Comparison of ENCODE assay signal across 10 cellular contexts in the genomic region with DNA sequence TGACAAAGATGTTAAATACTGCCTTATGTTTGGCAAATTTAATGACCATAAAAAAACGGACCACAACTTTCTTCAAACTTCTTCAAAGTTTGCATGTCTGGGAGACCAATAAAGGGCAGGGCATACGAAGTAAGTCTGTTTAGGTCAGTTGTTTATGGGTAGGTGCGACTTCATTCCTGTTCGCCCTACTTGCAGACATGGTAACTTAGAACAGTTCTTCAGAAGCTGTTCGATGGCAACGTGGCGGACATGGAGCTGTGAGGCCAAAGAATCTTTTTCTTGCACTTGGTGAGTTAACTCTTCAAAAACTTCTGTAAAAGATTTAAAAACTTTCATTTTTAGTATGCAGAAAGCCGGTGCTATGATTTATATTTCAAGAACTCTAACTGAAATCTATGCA. TPM values are rescaled to one million over a fixed set of nuclear protein-coding genes. Genes with fewer than 3 reads are reported as not detected.
DNase-seq lines count a peak whose midpoint lies in the region; ATAC-seq and TF ChIP-seq lines count a peak whose summit lies in the region.
"Had no signal": no experiment of that assay in that cellular context is flagged by ENCODE, and none has a peak within 500 bp of the region (broad histone marks: within the 10 kb centered on the region; RNA-seq: fewer than 3 reads in every experiment).

No MANE protein-coding gene starts in this region.

- peak; percentile 6 for ATAC-seq in GM19452 (IDR thresholded peaks at IDR 0.05; ENCODE audit: unreplicated experiment)

- H2BK15ac ChIP-seq in mesenchymal stem cell (ENCODE audit: low read depth, poor library complexity, severe bottlenecking) (no peak overlapping the region), mesendoderm (replicated peaks; ENCODE audit: low read depth) (no peak overlapping the region)

- no peak overlapping the region for H3K14ac ChIP-seq in mesenchymal stem cell (ENCODE audit: low read length in 2 of 2)

- H3K4me3 ChIP-seq in SK-N-MC: peak overlapping the region; percentile 26; the same call in 1 of the 2 replicates
- H3K4me3 ChIP-seq in mesenchymal stem cell (ENCODE audit: insufficient read depth in 1 of 2, low read depth in 1 of 2, low read length in 2 of 2): peak overlapping the region in 1 of 2 experiments; percentile 67
- no peak overlapping the region for H3K4me3 ChIP-seq in mesendoderm (ENCODE audit: low read length)

- H3K4me1 Mint-ChIP-seq in CD14-positive monocyte: peaks cover 47% of the 10 kb centered on the region

- H3K56ac ChIP-seq in mesendoderm (ENCODE audit: low read length): no peak overlapping the region

- H4K8ac ChIP-seq in mesenchymal stem cell (ENCODE audit: low read length) (no peak overlapping the region), mesendoderm (ENCODE audit: low read depth, low read length) (no peak overlapping the region)

- no peak overlapping the region for H2BK12ac ChIP-seq in mesenchymal stem cell (ENCODE audit: low read length in 2 of 2)

- no peak overlapping the region for H2AK5ac ChIP-seq in mesenchymal stem cell (ENCODE audit: low read length, severe bottlenecking)
- no peak overlapping the region for H2AK5ac ChIP-seq in mesendoderm (ENCODE audit: low read length)

- H2BK5ac ChIP-seq in mesenchymal stem cell (ENCODE audit: low read depth, low read length, poor library complexity, severe bottlenecking) (no peak overlapping the region), mesendoderm (ENCODE audit: low read length) (no peak overlapping the region)

- H3K4me3 Mint-ChIP-seq in CD14-positive monocyte: no peak overlapping the region

- peaks cover 25 to 28% of the 10 kb centered on the region in 2 donors for H3K36me3 Mint-ChIP-seq in CD14-positive monocyte

- H3K27me3 Mint-ChIP-seq in CD14-positive monocyte (ENCODE audit: low read depth in 3 of 3): peaks cover 0 to 1% (median 0%) of the 10 kb centered on the region in 3 donors

- H3K23ac ChIP-seq in mesenchymal stem cell (ENCODE audit: low read length in 2 of 2) (no peak overlapping the region), mesendoderm (ENCODE audit: low read length) (no peak overlapping the region)

- H3K4me2 ChIP-seq in mesenchymal stem cell (ENCODE audit: low read length, poor library complexity, severe bottlenecking) (no peak overlapping the region), mesendoderm (ENCODE audit: low read length) (no peak overlapping the region)

- peaks cover 9% of the 10 kb centered on the region for H3K79me1 ChIP-seq in mesenchymal stem cell (replicated peaks; ENCODE audit: low read length, poor library complexity, severe bottlenecking)
- H3K79me1 ChIP-seq in mesendoderm (ENCODE audit: low read length): no peaks in the 10 kb centered on the region

- H3K27ac ChIP-seq in SK-N-MC: no peak overlapping the region
- no peak overlapping the region for H3K27ac ChIP-seq in mesenchymal stem cell (ENCODE audit: low read length, poor library complexity, severe bottlenecking)
- no peak overlapping the region for H3K27ac ChIP-seq in mesendoderm (ENCODE audit: low read depth, low read length)

- no peak for TF ChIP-seq CTCF in CD14-positive monocyte (IDR thresholded peaks at IDR 0.05)

- H2AFZ ChIP-seq in mesenchymal stem cell (ENCODE audit: low read depth, low read length): no peak overlapping the region

- peak overlapping the region in 6 of 7 donors; percentile 28 to 84 (median 68) for H3K27ac Mint-ChIP-seq in CD14-positive monocyte

- H3K36me3 ChIP-seq in SK-N-MC (ENCODE audit: insufficient read depth, low read length) (peaks cover 32% of the 10 kb centered on the region), mesenchymal stem cell (ENCODE audit: control insufficient read depth in 1 of 2, insufficient read depth in 2 of 2, low read depth in 1 of 2, low read length in 2 of 2) (peaks cover 6 to 46% of the 10 kb centered on the region in 2 experiments), mesendoderm (ENCODE audit: control insufficient read depth, insufficient read depth, low read length) (peaks cover 2% of the 10 kb centered on the region)
- H3K36me3 ChIP-seq: prostate gland had no signal

- no peaks in the 10 kb centered on the region for H3K27me3 ChIP-seq in mesenchymal stem cell (ENCODE audit: control insufficient read depth in 1 of 2, insufficient read depth in 1 of 2, low read length in 2 of 2)
- no peaks in the 10 kb centered on the region for H3K27me3 ChIP-seq in mesendoderm (ENCODE audit: insufficient read depth, low read length, poor library complexity)

- no peak overlapping the region for H4K5ac ChIP-seq in mesendoderm (ENCODE audit: low read length)

- no peak overlapping the region for H3K9ac ChIP-seq in SK-N-MC (ENCODE audit: insufficient read length)
- peak overlapping the region; percentile 87 for H3K9ac ChIP-seq in mesenchymal stem cell (ENCODE audit: low read length)
- no peak overlapping the region for H3K9ac ChIP-seq in mesendoderm (ENCODE audit: low read length)

- no peak overlapping the region for H4K91ac ChIP-seq in mesenchymal stem cell (ENCODE audit: low read length)

- H2BK120ac ChIP-seq in mesenchymal stem cell (ENCODE audit: low read depth, low read length) (no peak overlapping the region), mesendoderm (ENCODE audit: low read depth, low read length) (no peak overlapping the region)

- H3K4me1 ChIP-seq in mesenchymal stem cell (ENCODE audit: control insufficient read depth, insufficient read depth, low read depth, low read length) (no peaks in the 10 kb centered on the region), mesendoderm (ENCODE audit: control insufficient read depth, low read depth, low read length) (no peaks in the 10 kb centered on the region)

- H3K18ac ChIP-seq in mesenchymal stem cell (ENCODE audit: low read depth in 1 of 2, low read length in 2 of 2) (no peak overlapping the region), mesendoderm (ENCODE audit: low read length) (no peak overlapping the region)

- H3K9me3 Mint-ChIP-seq in CD14-positive monocyte: no peaks in the 10 kb centered on the region

- intact Hi-C loops in CD14-positive monocyte (cut with micrococcal nuclease): no loop called here

- WGBS in mesenchymal stem cell: 97% methylated on average over 6 of the region's 8 CpGs
- WGBS in mesendoderm (ENCODE audit: extremely low coverage, insufficient coverage, low lambda C conversion rate): no CpG with 5 or more reads among the region's 8 CpGs

- H3K79me2 ChIP-seq in mesendoderm (ENCODE audit: control insufficient read depth, insufficient read depth, low read length): no peaks in the 10 kb centered on the region

- H3K4ac ChIP-seq in mesenchymal stem cell (ENCODE audit: low read depth in 1 of 2, low read length in 2 of 2): no peak overlapping the region
- H3K4ac ChIP-seq in mesendoderm (ENCODE audit: low read depth, low read length): no peak overlapping the region

- DNase-seq in CD14-positive monocyte (ENCODE audit: low spot score): no peak
- no peak for DNase-seq in SK-N-MC (ENCODE audit: low read depth, low spot score)
- no peak for DNase-seq in mesenchymal stem cell
- DNase-seq in NOMO-1 treated with DMSO at 0.1 percent for 48 hours (lab: John Stamatoyannopoulos, UW; ENCODE audit: unreplicated experiment): no peak
- no peak for DNase-seq in mesendoderm
- DNase-seq in stimulated activated CD4-positive, alpha-beta T cell treated with anti-CD3 and anti-CD28 coated beads, Interleukin-12 subunit alpha, Interleukin-12 subunit beta, amount 100 ng/mL, for 4 hours: no peak
- DNase-seq in NCI-H226: no peak
- DNase-seq: T-helper 9 cell had no signal

- no peaks in the 10 kb centered on the region for H3K9me3 ChIP-seq in SK-N-MC (ENCODE audit: low read depth, low read length)
- H3K9me3 ChIP-seq in mesenchymal stem cell (ENCODE audit: control insufficient read depth, low read length): no peaks in the 10 kb centered on the region
- H3K9me3 ChIP-seq: prostate gland had no signal

RNA-seq across cellular contexts. Expression of gene C21orf91, which starts 25.9 kb away (rescaled TPM):
- polyA plus RNA-seq in CD14-positive monocyte: 10 to 100 TPM; 18.9 to 22.3 TPM
- 20.5 TPM for polyA plus RNA-seq in mesenchymal stem cell (2013, experiment 1 of 2)
- 21.6 TPM for polyA plus RNA-seq in mesenchymal stem cell (2013, experiment 2 of 2)
- polyA plus RNA-seq in mesendoderm (2013, experiment 1 of 2): 23.7 TPM
- polyA plus RNA-seq in mesendoderm (2013, experiment 2 of 2): 25.8 TPM
